ENCODE assay signal across 25 cellular contexts in the genomic region with DNA sequence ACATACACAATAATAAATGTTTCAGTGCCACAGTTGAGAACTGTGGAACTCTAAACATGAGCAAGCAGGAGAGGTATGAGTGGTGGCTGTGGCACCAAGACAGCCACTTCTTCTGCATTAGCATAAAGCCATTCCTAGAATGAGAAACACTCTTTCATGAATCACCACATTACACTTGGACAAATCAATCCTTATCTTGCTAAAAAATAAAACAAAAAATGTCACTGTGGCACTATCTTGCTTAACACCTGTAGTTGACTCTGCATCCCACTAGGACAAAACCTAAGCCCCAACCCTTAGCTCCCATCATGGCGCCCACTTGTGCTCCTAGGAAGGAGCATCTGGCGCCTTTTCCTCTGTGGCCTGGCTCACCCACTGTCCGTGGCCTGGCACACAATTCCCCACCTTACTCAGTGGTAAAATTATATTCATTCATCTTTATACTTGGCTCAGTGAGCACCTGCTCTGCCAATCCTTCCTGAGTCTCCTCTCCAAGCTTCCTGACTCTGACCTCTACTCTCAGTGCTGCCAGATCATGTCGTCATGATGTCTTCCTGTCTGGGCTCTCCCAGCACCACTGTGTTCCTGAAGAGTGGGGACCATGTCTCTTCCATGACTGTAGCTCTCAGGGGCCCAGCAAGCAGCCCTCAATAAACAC.
"Had no signal": no experiment of that assay in that cellular context is flagged by ENCODE, and none has a peak within 500 bp of the region (broad histone marks: within the 10 kb centered on the region; RNA-seq: fewer than 3 reads in every experiment).

No MANE protein-coding gene starts in this region.

- H3K4me1 Mint-ChIP-seq: immature natural killer cell, mesothelial cell of epicardium, naive B cell had no signal

- H3K27me3 ChIP-seq: colonic mucosa, heart left ventricle, hepatocyte had no signal

- H3K9me3 ChIP-seq: colonic mucosa, gastroesophageal sphincter, left ventricle myocardium inferior, lower lobe of right lung had no signal

- H3K27ac Mint-ChIP-seq: dendritic cell treated with granulocyte-macrophage colony-stimulating factor and Interleukin-4, amounts not matched to agents 40 ng/mL and 50 ng/mL, for 4 days; effector memory CD8-positive, alpha-beta T cell; endodermal cell; immature natural killer cell; mesothelial cell of epicardium; naive B cell had no signal

- H3K36me3 ChIP-seq: colonic mucosa, gastroesophageal sphincter, heart left ventricle, left ventricle myocardium inferior, lower lobe of right lung had no signal

- H3K36me3 Mint-ChIP-seq: immature natural killer cell, mesothelial cell of epicardium, naive B cell had no signal

- H3K27me3 Mint-ChIP-seq: dendritic cell treated with granulocyte-macrophage colony-stimulating factor and Interleukin-4, amounts not matched to agents 40 ng/mL and 50 ng/mL, for 4 days had no signal

- FAIRE-seq: endometrium, frontal cortex, kidney had no signal

- H3K4me1 ChIP-seq: colonic mucosa, foreskin keratinocyte, gastroesophageal sphincter, heart left ventricle, left ventricle myocardium inferior, lower lobe of right lung had no signal

- H3K27ac ChIP-seq: epithelial cell of prostate, foreskin keratinocyte, gastroesophageal sphincter, heart left ventricle, hepatocyte, left ventricle myocardium inferior, lower lobe of right lung had no signal

- H2AFZ ChIP-seq: hepatocyte had no signal

- H3K4me3 ChIP-seq: colonic mucosa, gastroesophageal sphincter, heart left ventricle, hepatocyte, left ventricle myocardium inferior, lower lobe of right lung had no signal

- H3K79me2 ChIP-seq: hepatocyte had no signal

- H3K4me3 Mint-ChIP-seq: dendritic cell treated with granulocyte-macrophage colony-stimulating factor and Interleukin-4, amounts not matched to agents 40 ng/mL and 50 ng/mL, for 4 days; effector memory CD8-positive, alpha-beta T cell; endodermal cell; immature natural killer cell; mesothelial cell of epicardium; naive B cell had no signal

- H3K9me3 Mint-ChIP-seq: dendritic cell treated with granulocyte-macrophage colony-stimulating factor and Interleukin-4, amounts not matched to agents 40 ng/mL and 50 ng/mL, for 4 days; effector memory CD8-positive, alpha-beta T cell; endodermal cell; immature natural killer cell had no signal

- ATAC-seq: effector memory CD8-positive, alpha-beta T cell; esophagus mucosa; foreskin keratinocyte; gastroesophageal sphincter; heart left ventricle; lower lobe of right lung had no signal

- DNase-seq: colonic mucosa; cortex of kidney; effector CD8-positive, alpha-beta T cell; effector memory CD8-positive, alpha-beta T cell; endodermal cell; erythroblast; foreskin keratinocyte; heart left ventricle; hypothalamus; immature natural killer cell; islet precursor cell; kidney; kidney glomerular epithelial cell; left ventricle myocardium inferior; lower lobe of right lung; mesenchymal stem cell; naive B cell had no signal
